Comparison of ENCODE assay signal across 24 cellular contexts in the genomic region with DNA sequence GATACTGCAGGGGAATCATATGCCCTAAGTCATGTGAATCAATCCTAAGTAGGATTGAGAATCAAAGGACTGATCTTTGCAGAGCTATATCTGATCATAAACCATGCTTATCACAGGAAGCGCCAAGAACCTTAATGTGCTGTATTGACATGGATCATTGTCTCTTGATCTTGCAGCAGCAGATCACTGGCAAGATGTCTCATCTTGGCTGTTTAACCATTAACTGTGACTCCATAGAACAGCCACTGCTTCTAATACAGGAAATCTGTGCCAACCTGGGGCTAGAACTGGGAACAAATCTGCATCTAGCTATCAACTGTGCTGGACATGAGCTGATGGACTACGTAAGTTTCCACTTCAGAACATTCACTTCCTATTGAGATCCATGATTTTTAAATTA. TPM values are rescaled to one million over a fixed set of nuclear protein-coding genes. Genes with fewer than 3 reads are reported as not detected.
"Had no signal": no experiment of that assay in that cellular context is flagged by ENCODE, and none has a peak within 500 bp of the region (broad histone marks: within the 10 kb centered on the region; RNA-seq: fewer than 3 reads in every experiment).

No MANE protein-coding gene starts in this region.

- H3K4me3 ChIP-seq: gastrocnemius medialis, lung, pancreas, right atrium auricular region, sigmoid colon, stomach, thyroid gland, vagina had no signal

- DNase-seq: cortex of kidney; effector memory CD8-positive, alpha-beta T cell; foreskin fibroblast; gastrocnemius medialis; head of caudate nucleus; kidney; left cardiac atrium; naive B cell; pancreas; sigmoid colon; stimulated activated CD4-positive, alpha-beta T cell treated with anti-CD3 and anti-CD28 coated beads, Interleukin-2, amount 100 ng/mL, for 24 hours; stimulated activated CD4-positive, alpha-beta T cell treated with anti-CD3 and anti-CD28 coated beads, Interleukin-4, amount 100 ng/mL, for 24 hours; stimulated activated naive CD4-positive, alpha-beta T cell treated with Interleukin-2 at 50 U/mL for 16 hours; stomach; thyroid gland; trophoblast cell had no signal

- ATAC-seq: effector memory CD8-positive, alpha-beta T cell; gastrocnemius medialis; left cardiac atrium; natural killer cell treated with Interleukin-12 subunit alpha and Interleukin-12 subunit beta and Interleukin-15 and Interleukin-18, amount 100 ng/mL, for 72 hours; pancreas; stimulated activated effector memory CD8-positive, alpha-beta T cell treated with anti-CD3 and anti-CD28 coated beads, Interleukin-12 subunit alpha, Interleukin-12 subunit beta, amount 100 ng/mL, for 72 hours had no signal

RNA-seq across cellular contexts. Expression of a gene that starts 21.6 kb away (rescaled TPM):
- total RNA-seq: gastrocnemius medialis; glomerular endothelial cell; mononuclear cell; natural killer cell treated with Interleukin-12 subunit alpha and Interleukin-12 subunit beta and Interleukin-15 and Interleukin-18, amount 100 ng/mL, for 72 hours; skeletal muscle tissue; vagina had no signal
